In genomic region chr19:2048959-2049740, GRCh38 we compare ENCODE assay signal across 8 cellular contexts. TPM values are rescaled to one million over a fixed set of nuclear protein-coding genes. Genes with fewer than 3 reads are reported as not detected.
DNase-seq lines count a peak whose midpoint lies in the region; ATAC-seq and TF ChIP-seq lines count a peak whose summit lies in the region.

No MANE protein-coding gene starts in this region.

- H3K27ac ChIP-seq in heart left ventricle = peak overlapping the region; percentile 83 to 99 (median 96)

- no peaks in the 10 kb centered on the region for H3K9me3 Mint-ChIP-seq in activated CD4-positive, alpha-beta memory T cell treated with anti-CD3 and anti-CD28 coated beads for 36 hours

- H3K36me3 ChIP-seq in heart left ventricle = peaks cover 0 to 38% (median 23%) of the 10 kb centered on the region in 9 donors

- no peaks in the 10 kb centered on the region for H3K27me3 ChIP-seq in heart left ventricle

- TF ChIP-seq CTCF in heart left ventricle (IDR thresholded peaks at IDR 0.05) = no peak

- peaks cover 7% of the 10 kb centered on the region for H3K36me3 Mint-ChIP-seq in activated CD4-positive, alpha-beta memory T cell treated with anti-CD3 and anti-CD28 coated beads for 36 hours

- H3K4me3 ChIP-seq in heart left ventricle = peak overlapping the region; percentile 71 to 99 (median 95)

- 29 to 58% (median 42%) methylated on average over 12 to 27 of the region's 27 CpGs for WGBS in heart left ventricle, 4 donors

- H3K4me3 Mint-ChIP-seq in activated CD4-positive, alpha-beta memory T cell treated with anti-CD3 and anti-CD28 coated beads for 36 hours = peak overlapping the region; percentile 86

- ATAC-seq in heart left ventricle (peak; percentile 10 to 32 (median 14)), GM19452 (IDR thresholded peaks at IDR 0.05; ENCODE audit: unreplicated experiment) (no peak), GM18505 (IDR thresholded peaks at IDR 0.05; ENCODE audit: unreplicated experiment) (no peak)

- CTCF ChIA-PET in activated CD4-positive, alpha-beta memory T cell treated with anti-CD3 and anti-CD28 coated beads for 36 hours (lab: Charles Lee) = interaction anchor here (0.6 kb wide), 2 partner anchors 19 to 120 kb away, joined by 3 read pairs; no protein-coding TSS in a partner anchor

- TF ChIP-seq POLR2A in GM18951 (IDR thresholded peaks at IDR 0.05; ENCODE audit: extremely low read depth, insufficient read depth, insufficient read length) (peak; percentile 6), heart left ventricle (IDR thresholded peaks at IDR 0.05) (no peak), GM18505 (IDR thresholded peaks at IDR 0.05; ENCODE audit: borderline replicate concordance, extremely low read depth, insufficient read depth, insufficient read length) (no peak)

- H3K27ac Mint-ChIP-seq in activated CD4-positive, alpha-beta memory T cell treated with anti-CD3 and anti-CD28 coated beads for 36 hours = peak overlapping the region; percentile 84

- peaks cover 32 to 81% (median 71%) of the 10 kb centered on the region in 12 donors for H3K4me1 ChIP-seq in heart left ventricle

- in situ Hi-C loops in GM18951 (cut with MboI; ENCODE audit: low sequenced_read_pairs, unreplicated experiment) = no loop called here

- POLR2A ChIA-PET in activated CD4-positive, alpha-beta memory T cell treated with anti-CD3 and anti-CD28 coated beads for 36 hours (lab: Charles Lee) = interaction anchor here (0.7 to 1.5 kb wide), 2 partner anchors 8 to 9 kb away, joined by 3 to 6 read pairs; no protein-coding TSS in a partner anchor

- intact Hi-C loops in activated CD4-positive, alpha-beta memory T cell treated with anti-CD3 and anti-CD28 coated beads for 36 hours (cut with micrococcal nuclease) = no loop called here
- intact Hi-C loops in heart left ventricle (cut with DNase I) = no loop called here

- peaks cover 38% of the 10 kb centered on the region for H3K4me1 Mint-ChIP-seq in activated CD4-positive, alpha-beta memory T cell treated with anti-CD3 and anti-CD28 coated beads for 36 hours (ENCODE audit: low read depth)

- H3K27me3 Mint-ChIP-seq in activated CD4-positive, alpha-beta memory T cell treated with anti-CD3 and anti-CD28 coated beads for 36 hours = no peaks in the 10 kb centered on the region

- H3K9me3 ChIP-seq in heart left ventricle = no peaks in the 10 kb centered on the region

- no peak for DNase-seq in activated CD4-positive, alpha-beta memory T cell treated with anti-CD3 and anti-CD28 coated beads for 36 hours
- DNase-seq in heart left ventricle = peak in 1 of 5 donors; percentile 63
- DNase-seq in renal cortical epithelial cell (ENCODE audit: low read depth) = peak; percentile 34
- DNase-seq in RKO (ENCODE audit: low spot score) = no peak
- no peak for DNase-seq in NCI-H2081 (lab: John Stamatoyannopoulos, UW)

RNA-seq across cellular contexts. Expression of gene MKNK2, which starts 1.9 kb away (rescaled TPM):
- 100 to 1,000 TPM; 143 to 157 TPM for total RNA-seq in activated CD4-positive, alpha-beta memory T cell treated with anti-CD3 and anti-CD28 coated beads for 36 hours
- total RNA-seq in heart left ventricle (100 to 1,000 TPM; 129 to 318 (median 155) TPM), renal cortical epithelial cell (78.8 and 193 TPM in 2 replicates)
- 100 to 1,000 TPM; 110 to 197 TPM for polyA plus RNA-seq in heart left ventricle

RNA-seq across cellular contexts. Expression of gene BTBD2, which starts 33.6 kb away (rescaled TPM):
- total RNA-seq in activated CD4-positive, alpha-beta memory T cell treated with anti-CD3 and anti-CD28 coated beads for 36 hours = 10 to 100 TPM; 37.3 to 42.9 TPM
- 10 to 100 TPM; 47.3 to 81.8 (median 52.6) TPM for total RNA-seq in heart left ventricle
- polyA plus RNA-seq in heart left ventricle = 10 to 100 TPM; 39.4 to 46.2 TPM
- 31.4 and 144 TPM in 2 replicates for total RNA-seq in renal cortical epithelial cell

RNA-seq across cellular contexts. Expression of gene MOB3A, which starts 47.0 kb away (rescaled TPM):
- total RNA-seq in activated CD4-positive, alpha-beta memory T cell treated with anti-CD3 and anti-CD28 coated beads for 36 hours = 100 to 1,000 TPM; 117 to 122 TPM
- 10 to 100 TPM; 10.8 to 32.3 (median 16.7) TPM for total RNA-seq in heart left ventricle
- polyA plus RNA-seq in heart left ventricle = 10 to 100 TPM in 1 of 2 donors, 1 to 10 TPM in 1; 7.1 to 18.6 TPM
- total RNA-seq in renal cortical epithelial cell = 16.0 and 46.7 TPM in 2 replicates

RNA-seq across cellular contexts. Expression of gene IZUMO4, which starts 47.6 kb away (rescaled TPM):
- total RNA-seq in activated CD4-positive, alpha-beta memory T cell treated with anti-CD3 and anti-CD28 coated beads for 36 hours = 10 to 100 TPM; 14.2 to 16.4 TPM
- total RNA-seq in heart left ventricle = 1 to 10 TPM in 8 of 9 donors, not detected in 1; 1.7 to 6.2 (median 2.3) TPM
- polyA plus RNA-seq in heart left ventricle = 1 to 10 TPM; 4.4 to 5.8 TPM
- 0.89 and 3.5 TPM in 2 replicates for total RNA-seq in renal cortical epithelial cell

Comparison
In these comparisons a context has a peak if more than half of its experiments do, and no peak if none do; other contexts are left out.
1. ATAC-seq: peak in heart left ventricle (4 of 4); none in GM19452 (single experiment) and GM18505 (single experiment).